In the genomic region with DNA sequence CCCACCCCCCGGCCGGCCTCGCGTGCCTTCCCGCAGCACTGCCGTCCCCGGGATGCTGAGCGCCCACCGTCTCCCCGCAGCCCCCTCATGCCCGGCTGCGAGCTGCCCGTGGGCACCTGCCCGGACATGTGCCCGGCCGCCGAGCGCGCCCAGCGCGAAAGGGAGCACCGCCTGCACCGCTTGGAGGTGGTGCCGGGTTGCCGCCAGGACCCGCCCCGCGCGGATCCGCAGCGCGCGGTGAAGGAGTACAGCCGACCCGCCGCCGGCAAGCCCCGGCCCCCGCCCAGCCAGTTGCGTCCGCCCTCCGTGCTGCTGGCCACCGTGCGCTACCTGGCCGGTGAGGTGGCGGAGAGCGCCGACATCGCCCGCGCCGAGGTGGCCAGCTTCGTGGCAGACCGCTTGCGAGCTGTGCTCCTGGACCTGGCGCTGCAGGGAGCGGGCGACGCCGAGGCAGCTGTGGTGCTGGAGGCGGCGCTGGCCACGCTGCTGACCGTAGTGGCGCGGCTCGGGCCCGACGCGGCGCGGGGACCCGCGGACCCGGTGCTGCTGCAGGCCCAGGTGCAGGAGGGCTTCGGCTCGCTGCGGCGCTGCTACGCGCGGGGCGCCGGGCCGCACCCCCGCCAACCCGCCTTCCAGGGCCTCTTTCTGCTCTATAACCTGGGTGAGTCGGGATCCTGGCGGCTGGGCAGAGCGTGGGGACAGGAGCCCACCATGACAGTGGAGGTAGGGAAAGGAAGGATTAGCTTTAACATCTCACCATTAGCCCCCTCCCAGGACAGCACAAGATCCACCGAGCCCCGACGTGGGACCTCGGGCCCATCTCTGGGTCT, we compare ENCODE assay signal across 8 cellular contexts. TPM values are rescaled to one million over a fixed set of nuclear protein-coding genes. Genes with fewer than 3 reads are reported as not detected.
A peak's percentile ranks its signal among the peaks of the same experiment; 100 is the strongest.
DNase-seq lines count a peak whose midpoint lies in the region; ATAC-seq and TF ChIP-seq lines count a peak whose summit lies in the region.

A gene (plus strand): TSS at position 5 of the 830 bp plus-strand sequence. CDS start 83 bp downstream, at position 88.

- in situ Hi-C loops in T47D (cut with HindIII; ENCODE audit: low pct_unique_long_range_greater_than_20kb, low sequenced_read_pairs): no loop called here

- H3K4me1 ChIP-seq in DND-41 (ENCODE audit: insufficient read depth, low read length): peaks cover 44% of the 10 kb centered on the region

- peak; percentile 40 for DNase-seq in DND-41
- peak; percentile 83 for DNase-seq in RPMI8226
- DNase-seq in T47D (ENCODE audit: low read depth in 1 of 2, low spot score in 1 of 2): peak; percentile 81 to 82
- DNase-seq in kidney epithelial cell (ENCODE audit: low read depth): peak; percentile 4
- peak; percentile 21 to 33 for DNase-seq in stimulated activated CD8-positive, alpha-beta memory T cell treated with anti-CD3 and anti-CD28 coated beads, Interleukin-2, amount 100 ng/mL, for 1 hour (ENCODE audit: low read depth in 2 of 2)
- no peak for DNase-seq in glomerular visceral epithelial cell (ENCODE audit: extremely low spot score)

- H2AFZ ChIP-seq in DND-41 (ENCODE audit: low read depth, low read length): peak within 1 kb of the TSS; percentile 81

- H3K4me3 ChIP-seq in DND-41 (ENCODE audit: low read depth in 1 of 2, low read length in 2 of 2): peak within 1 kb of the TSS; percentile 74 to 95
- peak within 1 kb of the TSS; percentile 69 for H3K4me3 ChIP-seq in kidney epithelial cell (ENCODE audit: low read depth, low read length)

- H3K4me2 ChIP-seq in DND-41 (ENCODE audit: insufficient read depth, low read length): peak within 1 kb of the TSS; percentile 93

- H3K9me3 ChIP-seq in DND-41 (ENCODE audit: insufficient read depth, low read length, severe bottlenecking): no peaks in the 10 kb centered on the region

- H3K79me2 ChIP-seq in DND-41 (ENCODE audit: insufficient read depth, low read length): peaks cover 42% of the 10 kb centered on the region

- peaks cover 30% of the 10 kb centered on the region for H4K20me1 ChIP-seq in DND-41 (ENCODE audit: insufficient read depth, low read length)

- H3K9ac ChIP-seq in DND-41 (ENCODE audit: low read depth, low read length): peak within 1 kb of the TSS; percentile 91

- no peaks in the 10 kb centered on the region for H3K27me3 ChIP-seq in DND-41 (ENCODE audit: insufficient read depth, low read length, poor library complexity)
- no peaks in the 10 kb centered on the region for H3K27me3 ChIP-seq in kidney epithelial cell (ENCODE audit: control insufficient read depth, insufficient read depth, low read length)

- H3K27ac ChIP-seq in DND-41 (ENCODE audit: low read length): peak within 1 kb of the TSS; percentile 89

- H3K36me3 ChIP-seq in DND-41 (ENCODE audit: insufficient read depth, low read length): peaks cover 53% of the 10 kb centered on the region
- H3K36me3 ChIP-seq in kidney epithelial cell (ENCODE audit: control insufficient read depth, insufficient read depth, low read length): peaks cover 3% of the 10 kb centered on the region

- TF ChIP-seq CTCF in DND-41 (IDR thresholded peaks at IDR 0.05; ENCODE audit: borderline replicate concordance, extremely low read depth, low read length, poor library complexity, severe bottlenecking): no peak
- TF ChIP-seq CTCF in kidney epithelial cell (IDR thresholded peaks at IDR 0.05; ENCODE audit: insufficient read depth, low read length, poor library complexity, severe bottlenecking): no peak

- peak; percentile 68 for ATAC-seq in DND-41 (ENCODE audit: insufficient read depth, low read depth)
- peak; percentile 50 for ATAC-seq in GM19397 (IDR thresholded peaks at IDR 0.05; ENCODE audit: unreplicated experiment)
- ATAC-seq in HG03442 (IDR thresholded peaks at IDR 0.05; ENCODE audit: unreplicated experiment): peak; percentile 34

RNA-seq across cellular contexts. Expression of the gene that starts here (rescaled TPM):
- total RNA-seq in kidney epithelial cell: 25.5 and 32.0 TPM in 2 replicates
